In the genomic region with DNA sequence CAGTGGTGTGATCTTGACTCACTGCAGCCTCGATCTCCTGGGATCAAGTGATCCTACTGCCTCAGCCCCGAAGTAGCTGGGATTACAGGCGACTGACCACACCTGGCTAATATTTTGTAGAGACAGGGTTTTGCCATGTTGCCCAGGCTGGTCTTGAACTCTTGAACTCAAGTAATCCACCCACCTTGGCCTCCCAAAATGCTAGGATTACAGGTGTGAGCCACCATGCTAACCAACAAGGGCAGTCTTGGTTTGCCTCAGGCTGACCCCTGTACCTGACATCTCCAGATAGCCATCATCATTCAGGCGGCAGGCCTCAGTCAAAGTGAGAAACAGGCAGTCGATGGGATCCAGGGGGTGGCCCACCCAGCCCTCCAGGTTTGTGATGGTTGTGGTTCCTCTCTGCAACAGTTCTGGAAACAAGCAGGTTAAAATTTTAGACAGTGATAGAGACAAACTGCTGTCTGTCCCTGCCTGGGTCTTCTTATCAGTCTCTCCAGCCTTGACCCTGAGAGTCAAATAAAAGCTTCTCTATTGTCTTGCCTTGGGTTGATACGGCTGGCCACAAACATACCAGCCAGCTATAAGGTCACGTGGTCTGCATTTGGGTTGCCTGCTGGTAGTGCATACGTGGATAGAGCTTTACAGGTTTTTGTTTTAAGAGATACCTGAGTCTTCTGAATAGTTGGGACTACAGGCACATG, we compare ENCODE assay signal across 1 cellular context.
TF ChIP-seq lines count a peak whose summit lies in the region.

No MANE protein-coding gene starts in this region.

TF ChIP-seq in K562, 482 proteins besides CTCF, POLR2A, EP300 and RAD21 (continued from another document and continues in another):
- TF ChIP-seq, protein P1, sequence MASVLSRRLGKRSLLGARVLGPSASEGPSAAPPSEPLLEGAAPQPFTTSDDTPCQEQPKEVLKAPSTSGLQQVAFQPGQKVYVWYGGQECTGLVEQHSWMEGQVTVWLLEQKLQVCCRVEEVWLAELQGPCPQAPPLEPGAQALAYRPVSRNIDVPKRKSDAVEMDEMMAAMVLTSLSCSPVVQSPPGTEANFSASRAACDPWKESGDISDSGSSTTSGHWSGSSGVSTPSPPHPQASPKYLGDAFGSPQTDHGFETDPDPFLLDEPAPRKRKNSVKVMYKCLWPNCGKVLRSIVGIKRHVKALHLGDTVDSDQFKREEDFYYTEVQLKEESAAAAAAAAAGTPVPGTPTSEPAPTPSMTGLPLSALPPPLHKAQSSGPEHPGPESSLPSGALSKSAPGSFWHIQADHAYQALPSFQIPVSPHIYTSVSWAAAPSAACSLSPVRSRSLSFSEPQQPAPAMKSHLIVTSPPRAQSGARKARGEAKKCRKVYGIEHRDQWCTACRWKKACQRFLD (CRISPR knock-in tag; IDR thresholded peaks at IDR 0.05): peak; percentile 85; the same call in 1 of the 2 replicates
- TF ChIP-seq, protein P2, sequence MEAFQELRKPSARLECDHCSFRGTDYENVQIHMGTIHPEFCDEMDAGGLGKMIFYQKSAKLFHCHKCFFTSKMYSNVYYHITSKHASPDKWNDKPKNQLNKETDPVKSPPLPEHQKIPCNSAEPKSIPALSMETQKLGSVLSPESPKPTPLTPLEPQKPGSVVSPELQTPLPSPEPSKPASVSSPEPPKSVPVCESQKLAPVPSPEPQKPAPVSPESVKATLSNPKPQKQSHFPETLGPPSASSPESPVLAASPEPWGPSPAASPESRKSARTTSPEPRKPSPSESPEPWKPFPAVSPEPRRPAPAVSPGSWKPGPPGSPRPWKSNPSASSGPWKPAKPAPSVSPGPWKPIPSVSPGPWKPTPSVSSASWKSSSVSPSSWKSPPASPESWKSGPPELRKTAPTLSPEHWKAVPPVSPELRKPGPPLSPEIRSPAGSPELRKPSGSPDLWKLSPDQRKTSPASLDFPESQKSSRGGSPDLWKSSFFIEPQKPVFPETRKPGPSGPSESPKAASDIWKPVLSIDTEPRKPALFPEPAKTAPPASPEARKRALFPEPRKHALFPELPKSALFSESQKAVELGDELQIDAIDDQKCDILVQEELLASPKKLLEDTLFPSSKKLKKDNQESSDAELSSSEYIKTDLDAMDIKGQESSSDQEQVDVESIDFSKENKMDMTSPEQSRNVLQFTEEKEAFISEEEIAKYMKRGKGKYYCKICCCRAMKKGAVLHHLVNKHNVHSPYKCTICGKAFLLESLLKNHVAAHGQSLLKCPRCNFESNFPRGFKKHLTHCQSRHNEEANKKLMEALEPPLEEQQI (IDR thresholded peaks at IDR 0.05): peak; percentile 94
- TF ChIP-seq, protein P3, sequence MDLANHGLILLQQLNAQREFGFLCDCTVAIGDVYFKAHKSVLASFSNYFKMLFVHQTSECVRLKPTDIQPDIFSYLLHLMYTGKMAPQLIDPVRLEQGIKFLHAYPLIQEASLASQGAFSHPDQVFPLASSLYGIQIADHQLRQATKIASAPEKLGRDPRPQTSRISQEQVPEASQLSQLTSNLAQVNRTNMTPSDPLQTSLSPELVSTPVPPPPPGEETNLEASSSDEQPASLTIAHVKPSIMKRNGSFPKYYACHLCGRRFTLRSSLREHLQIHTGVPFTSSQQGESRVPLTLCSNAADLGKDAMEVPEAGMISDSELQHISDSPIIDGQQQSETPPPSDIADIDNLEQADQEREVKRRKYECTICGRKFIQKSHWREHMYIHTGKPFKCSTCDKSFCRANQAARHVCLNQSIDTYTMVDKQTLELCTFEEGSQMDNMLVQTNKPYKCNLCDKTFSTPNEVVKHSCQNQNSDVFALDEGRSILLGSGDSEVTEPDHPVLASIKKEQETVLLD (IDR thresholded peaks at IDR 0.05): no peak
- TF ChIP-seq JUNB (CRISPR knock-in tag; conservative IDR thresholded peaks at IDR 0.05) (no peak), HIVEP1 (CRISPR knock-in tag; IDR thresholded peaks at IDR 0.05) (no peak), ZBTB7A (IDR thresholded peaks at IDR 0.05; ENCODE audit: borderline replicate concordance, control insufficient read depth, low read depth, low read length) (no peak), ATF7 (IDR thresholded peaks at IDR 0.05) (peak; percentile 52), CBX2 (IDR thresholded peaks at IDR 0.05; ENCODE audit: insufficient read depth, low read length, poor library complexity, severe bottlenecking) (no peak), MTA2 (IDR thresholded peaks at IDR 0.05; ENCODE audit: low read depth) (peak; percentile 95), ZNF133 (CRISPR knock-in tag; IDR thresholded peaks at IDR 0.05) (no peak), BHLHE40 (IDR thresholded peaks at IDR 0.05; ENCODE audit: low read length) (peak; percentile 91), RBBP5 (IDR thresholded peaks at IDR 0.05; ENCODE audit: borderline replicate concordance, insufficient read depth, low read length, poor library complexity, severe bottlenecking) (peak; percentile 39), SREBF1 (IDR thresholded peaks at IDR 0.05; ENCODE audit: borderline replicate concordance, low read depth, low read length) (no peak), SNIP1 (IDR thresholded peaks at IDR 0.05; ENCODE audit: low read depth) (no peak), C11orf30 (IDR thresholded peaks at IDR 0.05; ENCODE audit: low read depth) (no peak), HOXB6 (CRISPR knock-in tag; IDR thresholded peaks at IDR 0.05; ENCODE audit: borderline replicate concordance) (no peak), SAFB2 (IDR thresholded peaks at IDR 0.05; ENCODE audit: borderline replicate concordance, low read depth, low read length, severe bottlenecking) (no peak), HDAC1 (IDR thresholded peaks at IDR 0.05) (peak in 1 of 2 experiments; percentile 91; a peak in 2 of 4 replicates), ADNP (tag; IDR thresholded peaks at IDR 0.05) (peak; percentile 50; the same call in 1 of the 2 replicates), MAFF (IDR thresholded peaks at IDR 0.05; ENCODE audit: low read length) (no peak), ZNF274 (IDR thresholded peaks at IDR 0.05; ENCODE audit: borderline replicate concordance, low read depth, low read length) (peak; percentile 45; the same call in 1 of the 2 replicates), ZNF146 (CRISPR knock-in tag; IDR thresholded peaks at IDR 0.05; ENCODE audit: unreplicated experiment) (no peak), PRPF4 (IDR thresholded peaks at IDR 0.05; ENCODE audit: insufficient read depth, low read depth, low read length, poor library complexity, severe bottlenecking) (no peak), CEBPG (CRISPR knock-in tag; IDR thresholded peaks at IDR 0.05) (no peak), CEBPG (tag; conservative IDR thresholded peaks at IDR 0.05 in 1 of 2, IDR thresholded peaks at IDR 0.05 in 1 of 2) (no peak), ZFP1 (CRISPR knock-in tag; IDR thresholded peaks at IDR 0.05) (peak; percentile 44; the same call in 1 of the 2 replicates), ZNF561 (CRISPR knock-in tag; conservative IDR thresholded peaks at IDR 0.05) (no peak), KAT2B (IDR thresholded peaks at IDR 0.05; ENCODE audit: low read depth, low read length) (no peak), ZNF384 (IDR thresholded peaks at IDR 0.05; ENCODE audit: low read depth, low read length) (no peak), POU5F1 (IDR thresholded peaks at IDR 0.05; ENCODE audit: borderline replicate concordance, low read depth, low read length, partially characterized antibody) (no peak), RBFOX2 (IDR thresholded peaks at IDR 0.05; ENCODE audit: low read depth, low read length) (no peak), THRAP3 (IDR thresholded peaks at IDR 0.05; ENCODE audit: borderline replicate concordance) (no peak), XRCC3 (IDR thresholded peaks at IDR 0.05) (no peak)
- TF ChIP-seq, protein P4, sequence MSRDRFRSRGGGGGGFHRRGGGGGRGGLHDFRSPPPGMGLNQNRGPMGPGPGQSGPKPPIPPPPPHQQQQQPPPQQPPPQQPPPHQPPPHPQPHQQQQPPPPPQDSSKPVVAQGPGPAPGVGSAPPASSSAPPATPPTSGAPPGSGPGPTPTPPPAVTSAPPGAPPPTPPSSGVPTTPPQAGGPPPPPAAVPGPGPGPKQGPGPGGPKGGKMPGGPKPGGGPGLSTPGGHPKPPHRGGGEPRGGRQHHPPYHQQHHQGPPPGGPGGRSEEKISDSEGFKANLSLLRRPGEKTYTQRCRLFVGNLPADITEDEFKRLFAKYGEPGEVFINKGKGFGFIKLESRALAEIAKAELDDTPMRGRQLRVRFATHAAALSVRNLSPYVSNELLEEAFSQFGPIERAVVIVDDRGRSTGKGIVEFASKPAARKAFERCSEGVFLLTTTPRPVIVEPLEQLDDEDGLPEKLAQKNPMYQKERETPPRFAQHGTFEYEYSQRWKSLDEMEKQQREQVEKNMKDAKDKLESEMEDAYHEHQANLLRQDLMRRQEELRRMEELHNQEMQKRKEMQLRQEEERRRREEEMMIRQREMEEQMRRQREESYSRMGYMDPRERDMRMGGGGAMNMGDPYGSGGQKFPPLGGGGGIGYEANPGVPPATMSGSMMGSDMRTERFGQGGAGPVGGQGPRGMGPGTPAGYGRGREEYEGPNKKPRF (IDR thresholded peaks at IDR 0.05; ENCODE audit: low read depth, low read length): no peak
- TF ChIP-seq, protein P5, sequence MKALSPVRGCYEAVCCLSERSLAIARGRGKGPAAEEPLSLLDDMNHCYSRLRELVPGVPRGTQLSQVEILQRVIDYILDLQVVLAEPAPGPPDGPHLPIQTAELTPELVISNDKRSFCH (CRISPR knock-in tag; IDR thresholded peaks at IDR 0.05): no peak
- TF ChIP-seq, protein P5 (tag; IDR thresholded peaks at IDR 0.05): peak; percentile 84
- TF ChIP-seq, protein P6, sequence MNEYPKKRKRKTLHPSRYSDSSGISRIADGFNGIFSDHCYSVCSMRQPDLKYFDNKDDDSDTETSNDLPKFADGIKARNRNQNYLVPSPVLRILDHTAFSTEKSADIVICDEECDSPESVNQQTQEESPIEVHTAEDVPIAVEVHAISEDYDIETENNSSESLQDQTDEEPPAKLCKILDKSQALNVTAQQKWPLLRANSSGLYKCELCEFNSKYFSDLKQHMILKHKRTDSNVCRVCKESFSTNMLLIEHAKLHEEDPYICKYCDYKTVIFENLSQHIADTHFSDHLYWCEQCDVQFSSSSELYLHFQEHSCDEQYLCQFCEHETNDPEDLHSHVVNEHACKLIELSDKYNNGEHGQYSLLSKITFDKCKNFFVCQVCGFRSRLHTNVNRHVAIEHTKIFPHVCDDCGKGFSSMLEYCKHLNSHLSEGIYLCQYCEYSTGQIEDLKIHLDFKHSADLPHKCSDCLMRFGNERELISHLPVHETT (CRISPR knock-in tag; conservative IDR thresholded peaks at IDR 0.05 in 1 of 2, IDR thresholded peaks at IDR 0.05 in 1 of 2): peak in 1 of 2 experiments; percentile 80; a peak in 2 of 4 replicates
- TF ChIP-seq, protein P7, sequence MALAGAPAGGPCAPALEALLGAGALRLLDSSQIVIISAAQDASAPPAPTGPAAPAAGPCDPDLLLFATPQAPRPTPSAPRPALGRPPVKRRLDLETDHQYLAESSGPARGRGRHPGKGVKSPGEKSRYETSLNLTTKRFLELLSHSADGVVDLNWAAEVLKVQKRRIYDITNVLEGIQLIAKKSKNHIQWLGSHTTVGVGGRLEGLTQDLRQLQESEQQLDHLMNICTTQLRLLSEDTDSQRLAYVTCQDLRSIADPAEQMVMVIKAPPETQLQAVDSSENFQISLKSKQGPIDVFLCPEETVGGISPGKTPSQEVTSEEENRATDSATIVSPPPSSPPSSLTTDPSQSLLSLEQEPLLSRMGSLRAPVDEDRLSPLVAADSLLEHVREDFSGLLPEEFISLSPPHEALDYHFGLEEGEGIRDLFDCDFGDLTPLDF (CRISPR knock-in tag; IDR thresholded peaks at IDR 0.05): 0 out of 2 replicates have a peak, but pooled peaks have one; percentile 36
- TF ChIP-seq, protein P8, sequence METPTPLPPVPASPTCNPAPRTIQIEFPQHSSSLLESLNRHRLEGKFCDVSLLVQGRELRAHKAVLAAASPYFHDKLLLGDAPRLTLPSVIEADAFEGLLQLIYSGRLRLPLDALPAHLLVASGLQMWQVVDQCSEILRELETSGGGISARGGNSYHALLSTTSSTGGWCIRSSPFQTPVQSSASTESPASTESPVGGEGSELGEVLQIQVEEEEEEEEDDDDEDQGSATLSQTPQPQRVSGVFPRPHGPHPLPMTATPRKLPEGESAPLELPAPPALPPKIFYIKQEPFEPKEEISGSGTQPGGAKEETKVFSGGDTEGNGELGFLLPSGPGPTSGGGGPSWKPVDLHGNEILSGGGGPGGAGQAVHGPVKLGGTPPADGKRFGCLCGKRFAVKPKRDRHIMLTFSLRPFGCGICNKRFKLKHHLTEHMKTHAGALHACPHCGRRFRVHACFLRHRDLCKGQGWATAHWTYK (CRISPR knock-in tag; IDR thresholded peaks at IDR 0.05): 0 out of 2 replicates have a peak, but pooled peaks have one; percentile 41
